Comparison of ENCODE assay signal across 18 cellular contexts in genomic region chr17:81452551-81452950, GRCh38. TPM values are rescaled to one million over a fixed set of nuclear protein-coding genes. Genes with fewer than 3 reads are reported as not detected.
"Had no signal": no experiment of that assay in that cellular context is flagged by ENCODE, and none has a peak within 500 bp of the region (broad histone marks: within the 10 kb centered on the region; RNA-seq: fewer than 3 reads in every experiment).

No MANE protein-coding gene starts in this region.

- H3K27ac ChIP-seq: dorsolateral prefrontal cortex, heart right ventricle, ovary had no signal

- H3K9me3 Mint-ChIP-seq: naive thymus-derived CD8-positive, alpha-beta T cell; neural crest cell had no signal

- H3K36me3 ChIP-seq: ovary had no signal

- H3K9me3 ChIP-seq: heart right ventricle, mucosa of descending colon, ovary had no signal

- H3K27me3 ChIP-seq: dorsolateral prefrontal cortex, heart right ventricle, ovary had no signal

- ATAC-seq: esophagus mucosa; heart right ventricle; left lobe of liver; mucosa of descending colon; naive thymus-derived CD8-positive, alpha-beta T cell; right cardiac atrium had no signal

- H3K36me3 Mint-ChIP-seq: naive thymus-derived CD8-positive, alpha-beta T cell had no signal

- DNase-seq: cortex of kidney; effector CD8-positive, alpha-beta T cell; heart right ventricle; kidney glomerular epithelial cell; mammary epithelial cell; mucosa of descending colon; naive thymus-derived CD8-positive, alpha-beta T cell; nucleus accumbens; ovary; right cardiac atrium; small intestine; stimulated activated CD4-positive, alpha-beta T cell treated with anti-CD3 and anti-CD28 coated beads, Interleukin-12 subunit alpha, Interleukin-12 subunit beta, amount 100 ng/mL, for 4 hours; stimulated activated naive CD4-positive, alpha-beta T cell; trophoblast cell had no signal

- H3K4me3 ChIP-seq: dorsolateral prefrontal cortex, heart right ventricle, mucosa of descending colon, ovary had no signal

RNA-seq across cellular contexts. Expression of gene BAHCC1, which starts 57.3 kb away (rescaled TPM):
- total RNA-seq: naive thymus-derived CD8-positive, alpha-beta T cell had no signal
- polyA plus RNA-seq: naive thymus-derived CD8-positive, alpha-beta T cell had no signal
